1 cellular context compared by ENCODE assay signal in the genomic region with DNA sequence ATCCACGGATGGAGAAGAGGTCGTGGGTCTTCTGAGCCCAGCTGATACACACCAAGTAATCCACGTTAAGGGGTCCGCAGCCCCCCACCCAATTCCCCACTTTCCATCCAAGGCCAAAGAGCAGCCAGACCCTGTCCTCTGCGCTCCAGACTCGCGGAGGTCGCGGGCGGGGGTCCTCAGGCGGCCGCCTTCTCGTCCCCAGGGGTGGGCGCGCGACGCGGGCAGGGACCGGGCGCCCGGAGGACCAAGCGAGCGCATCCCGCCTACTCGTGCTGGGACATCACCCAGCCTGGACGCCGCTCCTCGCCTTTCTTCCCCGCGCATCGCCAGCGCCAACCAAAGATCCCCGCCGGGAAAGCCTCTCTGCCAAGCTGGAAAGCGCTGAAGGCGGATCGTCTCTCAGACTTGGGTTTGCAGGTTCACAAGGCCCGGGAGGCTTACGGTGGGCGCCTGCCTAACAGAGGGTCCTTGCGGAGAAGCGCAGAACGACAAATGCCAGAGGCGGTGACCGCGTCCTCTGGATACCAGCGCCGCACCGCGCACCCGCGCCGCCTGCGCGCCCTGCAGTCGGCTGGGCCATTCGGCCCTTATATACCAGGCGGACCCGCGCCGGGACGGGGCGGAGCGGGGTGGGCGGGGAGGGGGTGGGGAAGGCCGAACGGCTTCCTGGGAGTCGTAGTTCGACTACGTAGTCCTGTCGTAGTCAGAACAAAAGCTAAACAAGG.
TF ChIP-seq lines count a peak whose summit lies in the region.

No MANE protein-coding gene starts in this region.

TF ChIP-seq in HepG2, 621 proteins besides CTCF, POLR2A, EP300 and RAD21 (continued from another document and continues in another):
- TF ChIP-seq RXRB (CRISPR knock-in tag; IDR thresholded peaks at IDR 0.05; ENCODE audit: borderline replicate concordance) = peak; percentile 75; the same call in 1 of the 2 replicates
- peak; percentile 62; the same call in 1 of the 2 replicates for TF ChIP-seq SIX4 (CRISPR knock-in tag; IDR thresholded peaks at IDR 0.05)
- TF ChIP-seq, protein P1, sequence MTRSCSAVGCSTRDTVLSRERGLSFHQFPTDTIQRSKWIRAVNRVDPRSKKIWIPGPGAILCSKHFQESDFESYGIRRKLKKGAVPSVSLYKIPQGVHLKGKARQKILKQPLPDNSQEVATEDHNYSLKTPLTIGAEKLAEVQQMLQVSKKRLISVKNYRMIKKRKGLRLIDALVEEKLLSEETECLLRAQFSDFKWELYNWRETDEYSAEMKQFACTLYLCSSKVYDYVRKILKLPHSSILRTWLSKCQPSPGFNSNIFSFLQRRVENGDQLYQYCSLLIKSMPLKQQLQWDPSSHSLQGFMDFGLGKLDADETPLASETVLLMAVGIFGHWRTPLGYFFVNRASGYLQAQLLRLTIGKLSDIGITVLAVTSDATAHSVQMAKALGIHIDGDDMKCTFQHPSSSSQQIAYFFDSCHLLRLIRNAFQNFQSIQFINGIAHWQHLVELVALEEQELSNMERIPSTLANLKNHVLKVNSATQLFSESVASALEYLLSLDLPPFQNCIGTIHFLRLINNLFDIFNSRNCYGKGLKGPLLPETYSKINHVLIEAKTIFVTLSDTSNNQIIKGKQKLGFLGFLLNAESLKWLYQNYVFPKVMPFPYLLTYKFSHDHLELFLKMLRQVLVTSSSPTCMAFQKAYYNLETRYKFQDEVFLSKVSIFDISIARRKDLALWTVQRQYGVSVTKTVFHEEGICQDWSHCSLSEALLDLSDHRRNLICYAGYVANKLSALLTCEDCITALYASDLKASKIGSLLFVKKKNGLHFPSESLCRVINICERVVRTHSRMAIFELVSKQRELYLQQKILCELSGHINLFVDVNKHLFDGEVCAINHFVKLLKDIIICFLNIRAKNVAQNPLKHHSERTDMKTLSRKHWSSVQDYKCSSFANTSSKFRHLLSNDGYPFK (CRISPR knock-in tag; IDR thresholded peaks at IDR 0.05; ENCODE audit: borderline replicate concordance) = no peak
- TF ChIP-seq CBX1 (IDR thresholded peaks at IDR 0.05; ENCODE audit: low read depth) = peak; percentile 91
- TF ChIP-seq TEAD3 (CRISPR knock-in tag; optimal IDR thresholded peaks at IDR 0.05; ENCODE audit: borderline replicate concordance) = peak; percentile 76
- TF ChIP-seq SRF (IDR thresholded peaks at IDR 0.05; ENCODE audit: low read depth, low read length) = no peak
- TF ChIP-seq, protein P2, sequence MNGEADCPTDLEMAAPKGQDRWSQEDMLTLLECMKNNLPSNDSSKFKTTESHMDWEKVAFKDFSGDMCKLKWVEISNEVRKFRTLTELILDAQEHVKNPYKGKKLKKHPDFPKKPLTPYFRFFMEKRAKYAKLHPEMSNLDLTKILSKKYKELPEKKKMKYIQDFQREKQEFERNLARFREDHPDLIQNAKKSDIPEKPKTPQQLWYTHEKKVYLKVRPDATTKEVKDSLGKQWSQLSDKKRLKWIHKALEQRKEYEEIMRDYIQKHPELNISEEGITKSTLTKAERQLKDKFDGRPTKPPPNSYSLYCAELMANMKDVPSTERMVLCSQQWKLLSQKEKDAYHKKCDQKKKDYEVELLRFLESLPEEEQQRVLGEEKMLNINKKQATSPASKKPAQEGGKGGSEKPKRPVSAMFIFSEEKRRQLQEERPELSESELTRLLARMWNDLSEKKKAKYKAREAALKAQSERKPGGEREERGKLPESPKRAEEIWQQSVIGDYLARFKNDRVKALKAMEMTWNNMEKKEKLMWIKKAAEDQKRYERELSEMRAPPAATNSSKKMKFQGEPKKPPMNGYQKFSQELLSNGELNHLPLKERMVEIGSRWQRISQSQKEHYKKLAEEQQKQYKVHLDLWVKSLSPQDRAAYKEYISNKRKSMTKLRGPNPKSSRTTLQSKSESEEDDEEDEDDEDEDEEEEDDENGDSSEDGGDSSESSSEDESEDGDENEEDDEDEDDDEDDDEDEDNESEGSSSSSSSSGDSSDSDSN (CRISPR knock-in tag; IDR thresholded peaks at IDR 0.05) = peak; percentile 91
- TF ChIP-seq, protein P3, sequence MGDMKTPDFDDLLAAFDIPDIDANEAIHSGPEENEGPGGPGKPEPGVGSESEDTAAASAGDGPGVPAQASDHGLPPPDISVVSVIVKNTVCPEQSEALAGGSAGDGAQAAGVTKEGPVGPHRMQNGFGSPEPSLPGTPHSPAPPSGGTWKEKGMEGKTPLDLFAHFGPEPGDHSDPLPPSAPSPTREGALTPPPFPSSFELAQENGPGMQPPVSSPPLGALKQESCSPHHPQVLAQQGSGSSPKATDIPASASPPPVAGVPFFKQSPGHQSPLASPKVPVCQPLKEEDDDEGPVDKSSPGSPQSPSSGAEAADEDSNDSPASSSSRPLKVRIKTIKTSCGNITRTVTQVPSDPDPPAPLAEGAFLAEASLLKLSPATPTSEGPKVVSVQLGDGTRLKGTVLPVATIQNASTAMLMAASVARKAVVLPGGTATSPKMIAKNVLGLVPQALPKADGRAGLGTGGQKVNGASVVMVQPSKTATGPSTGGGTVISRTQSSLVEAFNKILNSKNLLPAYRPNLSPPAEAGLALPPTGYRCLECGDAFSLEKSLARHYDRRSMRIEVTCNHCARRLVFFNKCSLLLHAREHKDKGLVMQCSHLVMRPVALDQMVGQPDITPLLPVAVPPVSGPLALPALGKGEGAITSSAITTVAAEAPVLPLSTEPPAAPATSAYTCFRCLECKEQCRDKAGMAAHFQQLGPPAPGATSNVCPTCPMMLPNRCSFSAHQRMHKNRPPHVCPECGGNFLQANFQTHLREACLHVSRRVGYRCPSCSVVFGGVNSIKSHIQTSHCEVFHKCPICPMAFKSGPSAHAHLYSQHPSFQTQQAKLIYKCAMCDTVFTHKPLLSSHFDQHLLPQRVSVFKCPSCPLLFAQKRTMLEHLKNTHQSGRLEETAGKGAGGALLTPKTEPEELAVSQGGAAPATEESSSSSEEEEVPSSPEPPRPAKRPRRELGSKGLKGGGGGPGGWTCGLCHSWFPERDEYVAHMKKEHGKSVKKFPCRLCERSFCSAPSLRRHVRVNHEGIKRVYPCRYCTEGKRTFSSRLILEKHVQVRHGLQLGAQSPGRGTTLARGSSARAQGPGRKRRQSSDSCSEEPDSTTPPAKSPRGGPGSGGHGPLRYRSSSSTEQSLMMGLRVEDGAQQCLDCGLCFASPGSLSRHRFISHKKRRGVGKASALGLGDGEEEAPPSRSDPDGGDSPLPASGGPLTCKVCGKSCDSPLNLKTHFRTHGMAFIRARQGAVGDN (CRISPR knock-in tag; IDR thresholded peaks at IDR 0.05) = peak; percentile 78
- TF ChIP-seq CENPX (CRISPR knock-in tag; IDR thresholded peaks at IDR 0.05) = no peak
- TF ChIP-seq PLRG1 (conservative IDR thresholded peaks at IDR 0.05) = no peak
- TF ChIP-seq ZSCAN29 (CRISPR knock-in tag; conservative IDR thresholded peaks at IDR 0.05) = peak; percentile 90; the same call in 1 of the 2 replicates
- TF ChIP-seq FOSL1 (CRISPR knock-in tag; IDR thresholded peaks at IDR 0.05; ENCODE audit: borderline replicate concordance) = no peak
- 0 out of 2 replicates have a peak, but pooled peaks have one; percentile 2 for TF ChIP-seq KLF12 (CRISPR knock-in tag; IDR thresholded peaks at IDR 0.05; ENCODE audit: borderline replicate concordance)
- TF ChIP-seq TAF1 (CRISPR knock-in tag; IDR thresholded peaks at IDR 0.05) = peak; percentile 98
- TF ChIP-seq ZNF253 (CRISPR knock-in tag; IDR thresholded peaks at IDR 0.05; ENCODE audit: borderline replicate concordance) = peak; percentile 86; the same call in 1 of the 2 replicates
- no peak for TF ChIP-seq TRIM24 (CRISPR knock-in tag; IDR thresholded peaks at IDR 0.05)
- TF ChIP-seq AGO1 (IDR thresholded peaks at IDR 0.05; ENCODE audit: low read depth, low read length, poor library complexity, severe bottlenecking) = no peak
- TF ChIP-seq MIER2 (CRISPR knock-in tag; IDR thresholded peaks at IDR 0.05) = peak; percentile 78; the same call in 1 of the 2 replicates
- TF ChIP-seq, protein P4, sequence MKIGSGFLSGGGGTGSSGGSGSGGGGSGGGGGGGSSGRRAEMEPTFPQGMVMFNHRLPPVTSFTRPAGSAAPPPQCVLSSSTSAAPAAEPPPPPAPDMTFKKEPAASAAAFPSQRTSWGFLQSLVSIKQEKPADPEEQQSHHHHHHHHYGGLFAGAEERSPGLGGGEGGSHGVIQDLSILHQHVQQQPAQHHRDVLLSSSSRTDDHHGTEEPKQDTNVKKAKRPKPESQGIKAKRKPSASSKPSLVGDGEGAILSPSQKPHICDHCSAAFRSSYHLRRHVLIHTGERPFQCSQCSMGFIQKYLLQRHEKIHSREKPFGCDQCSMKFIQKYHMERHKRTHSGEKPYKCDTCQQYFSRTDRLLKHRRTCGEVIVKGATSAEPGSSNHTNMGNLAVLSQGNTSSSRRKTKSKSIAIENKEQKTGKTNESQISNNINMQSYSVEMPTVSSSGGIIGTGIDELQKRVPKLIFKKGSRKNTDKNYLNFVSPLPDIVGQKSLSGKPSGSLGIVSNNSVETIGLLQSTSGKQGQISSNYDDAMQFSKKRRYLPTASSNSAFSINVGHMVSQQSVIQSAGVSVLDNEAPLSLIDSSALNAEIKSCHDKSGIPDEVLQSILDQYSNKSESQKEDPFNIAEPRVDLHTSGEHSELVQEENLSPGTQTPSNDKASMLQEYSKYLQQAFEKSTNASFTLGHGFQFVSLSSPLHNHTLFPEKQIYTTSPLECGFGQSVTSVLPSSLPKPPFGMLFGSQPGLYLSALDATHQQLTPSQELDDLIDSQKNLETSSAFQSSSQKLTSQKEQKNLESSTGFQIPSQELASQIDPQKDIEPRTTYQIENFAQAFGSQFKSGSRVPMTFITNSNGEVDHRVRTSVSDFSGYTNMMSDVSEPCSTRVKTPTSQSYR (CRISPR knock-in tag; IDR thresholded peaks at IDR 0.05; ENCODE audit: borderline replicate concordance) = peak; percentile 62
- peak; percentile 98 for TF ChIP-seq ZBTB7B (CRISPR knock-in tag; IDR thresholded peaks at IDR 0.05)
- TF ChIP-seq HDAC6 (IDR thresholded peaks at IDR 0.05; ENCODE audit: low read depth, low read length) = peak; percentile 86; the same call in 1 of the 2 replicates
- peak; percentile 43 for TF ChIP-seq STAG1 (CRISPR knock-in tag; IDR thresholded peaks at IDR 0.05)
- TF ChIP-seq IRF2 (CRISPR knock-in tag; IDR thresholded peaks at IDR 0.05) = peak; percentile 86
- TF ChIP-seq, protein P5, sequence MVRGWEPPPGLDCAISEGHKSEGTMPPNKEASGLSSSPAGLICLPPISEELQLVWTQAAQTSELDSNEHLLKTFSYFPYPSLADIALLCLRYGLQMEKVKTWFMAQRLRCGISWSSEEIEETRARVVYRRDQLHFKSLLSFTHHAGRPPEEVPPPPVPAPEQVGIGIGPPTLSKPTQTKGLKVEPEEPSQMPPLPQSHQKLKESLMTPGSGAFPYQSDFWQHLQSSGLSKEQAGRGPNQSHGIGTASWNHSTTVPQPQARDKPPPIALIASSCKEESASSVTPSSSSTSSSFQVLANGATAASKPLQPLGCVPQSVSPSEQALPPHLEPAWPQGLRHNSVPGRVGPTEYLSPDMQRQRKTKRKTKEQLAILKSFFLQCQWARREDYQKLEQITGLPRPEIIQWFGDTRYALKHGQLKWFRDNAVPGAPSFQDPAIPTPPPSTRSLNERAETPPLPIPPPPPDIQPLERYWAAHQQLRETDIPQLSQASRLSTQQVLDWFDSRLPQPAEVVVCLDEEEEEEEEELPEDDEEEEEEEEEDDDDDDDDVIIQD (CRISPR knock-in tag; IDR thresholded peaks at IDR 0.05; ENCODE audit: low read depth) = no peak
- TF ChIP-seq, protein P6, sequence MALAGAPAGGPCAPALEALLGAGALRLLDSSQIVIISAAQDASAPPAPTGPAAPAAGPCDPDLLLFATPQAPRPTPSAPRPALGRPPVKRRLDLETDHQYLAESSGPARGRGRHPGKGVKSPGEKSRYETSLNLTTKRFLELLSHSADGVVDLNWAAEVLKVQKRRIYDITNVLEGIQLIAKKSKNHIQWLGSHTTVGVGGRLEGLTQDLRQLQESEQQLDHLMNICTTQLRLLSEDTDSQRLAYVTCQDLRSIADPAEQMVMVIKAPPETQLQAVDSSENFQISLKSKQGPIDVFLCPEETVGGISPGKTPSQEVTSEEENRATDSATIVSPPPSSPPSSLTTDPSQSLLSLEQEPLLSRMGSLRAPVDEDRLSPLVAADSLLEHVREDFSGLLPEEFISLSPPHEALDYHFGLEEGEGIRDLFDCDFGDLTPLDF (CRISPR knock-in tag; IDR thresholded peaks at IDR 0.05) = no peak; the same call in 1 of the 2 replicates
- TF ChIP-seq POLR2AphosphoS2 (IDR thresholded peaks at IDR 0.05; ENCODE audit: low read depth, low read length) = peak; percentile 83; the same call in 1 of the 2 replicates
- TF ChIP-seq ARHGAP35 (CRISPR knock-in tag; IDR thresholded peaks at IDR 0.05; ENCODE audit: borderline replicate concordance) = peak; percentile 98
- peak; percentile 86 for TF ChIP-seq MXD4 (CRISPR knock-in tag; IDR thresholded peaks at IDR 0.05)
- 0 out of 2 replicates have a peak, but pooled peaks have one; percentile 95 for TF ChIP-seq ZNF354B (CRISPR knock-in tag; IDR thresholded peaks at IDR 0.05)
- TF ChIP-seq FOXO1 (CRISPR knock-in tag; IDR thresholded peaks at IDR 0.05) = peak; percentile 64
- no peak for TF ChIP-seq XRCC5 (optimal IDR thresholded peaks at IDR 0.05; ENCODE audit: low read length)
- TF ChIP-seq, protein P7, sequence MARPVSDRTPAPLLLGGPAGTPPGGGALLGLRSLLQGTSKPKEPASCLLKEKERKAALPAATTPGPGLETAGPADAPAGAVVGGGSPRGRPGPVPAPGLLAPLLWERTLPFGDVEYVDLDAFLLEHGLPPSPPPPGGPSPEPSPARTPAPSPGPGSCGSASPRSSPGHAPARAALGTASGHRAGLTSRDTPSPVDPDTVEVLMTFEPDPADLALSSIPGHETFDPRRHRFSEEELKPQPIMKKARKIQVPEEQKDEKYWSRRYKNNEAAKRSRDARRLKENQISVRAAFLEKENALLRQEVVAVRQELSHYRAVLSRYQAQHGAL (CRISPR knock-in tag; IDR thresholded peaks at IDR 0.05; ENCODE audit: not compliant biosample characterization) = peak; percentile 92
- TF ChIP-seq HNRNPLL (IDR thresholded peaks at IDR 0.05; ENCODE audit: low read depth, low read length, poor library complexity, severe bottlenecking) = peak; percentile 77
- TF ChIP-seq EEA1 (CRISPR knock-in tag; IDR thresholded peaks at IDR 0.05; ENCODE audit: borderline replicate concordance) = peak; percentile 84
- peak; percentile 71 for TF ChIP-seq FOXA3 (CRISPR knock-in tag; IDR thresholded peaks at IDR 0.05)
- peak; percentile 69 for TF ChIP-seq HOXD1 (CRISPR knock-in tag; IDR thresholded peaks at IDR 0.05)
- TF ChIP-seq SAP130 (CRISPR knock-in tag; IDR thresholded peaks at IDR 0.05; ENCODE audit: low read depth) = peak; percentile 96
- TF ChIP-seq NFE2L2 (IDR thresholded peaks at IDR 0.05; ENCODE audit: low read length) = 0 out of 2 replicates have a peak, but pooled peaks have one; percentile 2
- TF ChIP-seq, protein P8, sequence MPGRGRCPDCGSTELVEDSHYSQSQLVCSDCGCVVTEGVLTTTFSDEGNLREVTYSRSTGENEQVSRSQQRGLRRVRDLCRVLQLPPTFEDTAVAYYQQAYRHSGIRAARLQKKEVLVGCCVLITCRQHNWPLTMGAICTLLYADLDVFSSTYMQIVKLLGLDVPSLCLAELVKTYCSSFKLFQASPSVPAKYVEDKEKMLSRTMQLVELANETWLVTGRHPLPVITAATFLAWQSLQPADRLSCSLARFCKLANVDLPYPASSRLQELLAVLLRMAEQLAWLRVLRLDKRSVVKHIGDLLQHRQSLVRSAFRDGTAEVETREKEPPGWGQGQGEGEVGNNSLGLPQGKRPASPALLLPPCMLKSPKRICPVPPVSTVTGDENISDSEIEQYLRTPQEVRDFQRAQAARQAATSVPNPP (CRISPR knock-in tag; IDR thresholded peaks at IDR 0.05) = 0 out of 2 replicates have a peak, but pooled peaks have one; percentile 47
